In the genomic region with DNA sequence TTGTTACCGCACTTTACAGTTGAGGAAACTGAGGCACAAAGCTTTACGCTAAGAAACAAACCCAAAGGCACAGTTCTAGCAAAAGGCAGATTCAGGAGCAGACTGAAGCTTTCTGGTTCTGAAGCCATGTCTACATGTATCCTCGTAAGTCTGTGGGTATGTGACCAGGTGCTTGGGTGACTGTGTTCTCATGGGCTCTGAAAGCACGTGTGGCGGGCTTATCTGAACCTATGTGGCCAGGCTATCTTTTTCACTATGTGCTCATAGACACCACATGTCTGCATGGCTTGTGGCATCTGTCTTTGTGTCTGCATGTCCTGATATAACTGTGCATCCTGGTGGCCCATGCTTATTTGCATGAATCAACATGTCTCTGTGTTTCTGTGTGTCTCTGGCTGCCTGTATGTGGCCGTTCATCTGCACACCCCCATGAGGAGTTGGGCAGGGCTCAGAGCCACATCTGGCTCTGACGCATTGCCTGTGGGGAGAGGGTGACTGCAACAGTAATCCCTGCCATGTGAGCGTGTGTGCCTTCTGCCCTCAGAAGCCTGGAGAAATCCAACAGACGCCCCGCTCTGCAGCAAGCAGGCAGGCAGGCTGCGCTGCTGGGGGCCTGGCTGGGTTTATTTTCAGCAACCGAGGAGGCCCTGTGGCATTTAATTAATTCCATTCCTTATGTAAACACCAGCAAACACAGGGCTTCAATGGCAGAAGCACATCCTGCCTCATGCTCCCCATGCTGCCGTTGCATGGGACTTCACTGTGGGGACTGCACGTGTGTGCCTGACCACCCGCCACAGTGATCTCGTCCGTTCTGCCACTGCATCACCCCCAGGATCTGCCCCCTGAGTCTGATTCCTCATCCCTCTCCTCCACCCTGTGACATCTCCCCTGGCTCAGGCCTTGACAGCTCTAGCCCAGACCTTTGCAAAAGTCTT, we compare ENCODE assay signal across 14 cellular contexts.
DNase-seq lines count a peak whose midpoint lies in the region; ATAC-seq and TF ChIP-seq lines count a peak whose summit lies in the region.
"Had no signal": no experiment of that assay in that cellular context is flagged by ENCODE, and none has a peak within 500 bp of the region (broad histone marks: within the 10 kb centered on the region; RNA-seq: fewer than 3 reads in every experiment).

No MANE protein-coding gene starts in this region.

- H3K4me3 ChIP-seq in fibroblast of mammary gland (ENCODE audit: control insufficient read depth, low read depth, low read length) = no peak overlapping the region
- H3K4me3 ChIP-seq: A549 had no signal

- H3K27ac ChIP-seq in RWPE1 = no peak overlapping the region
- H3K27ac ChIP-seq: A549 had no signal

- POLR2A ChIA-PET in RWPE1 (lab: Yijun Ruan, JAX; ENCODE audit: low non-redundant PET) = no interaction called here

- TF ChIP-seq CTCF in fibroblast of mammary gland (conservative IDR thresholded peaks at IDR 0.05; ENCODE audit: control insufficient read depth, insufficient read depth, low read depth, low read length) = no peak
- no peak for TF ChIP-seq CTCF in RWPE1 (conservative IDR thresholded peaks at IDR 0.05; ENCODE audit: low read depth)

- intact Hi-C loops in sciatic nerve (cut with DNase I) = no loop called here

- ATAC-seq in sciatic nerve = peak; percentile 70
- ATAC-seq: A549 had no signal

- DNase-seq in NCI-H2171 treated with DMSO at 0.1 percent for 48 hours (lab: John Stamatoyannopoulos, UW) = peak; percentile 37
- DNase-seq in NCI-H2171 (lab: John Stamatoyannopoulos, UW) = no peak
- peak; percentile 90 for DNase-seq in NCI-H69 (lab: John Stamatoyannopoulos, UW)
- peak; percentile 8 for DNase-seq in fibroblast of mammary gland (ENCODE audit: low read depth)
- no peak for DNase-seq in sciatic nerve (ENCODE audit: low spot score)
- DNase-seq in RWPE1 (ENCODE audit: low spot score) = no peak
- no peak for DNase-seq in NCI-H2081 treated with DMSO at 0.1 percent for 48 hours (lab: John Stamatoyannopoulos, UW)
- DNase-seq in stimulated activated CD4-positive, alpha-beta T cell treated with anti-CD3 and anti-CD28 coated beads, Interleukin-15, amount 100 ng/mL, for 24 hours = no peak
- DNase-seq: activated CD8-positive, alpha-beta memory T cell treated with anti-CD3 and anti-CD28 coated beads, Interleukin-2, amount 50 U/mL, for 4 hours; DND-41; islet precursor cell; NCI-H2029 treated with DMSO at 0.1 percent for 48 hours; nephron progenitor cell had no signal

- CTCF ChIA-PET in RWPE1 (lab: Yijun Ruan, JAX) = no interaction called here

Comparison
In these comparisons a context has a peak if more than half of its experiments do, and no peak if none do; other contexts are left out.
1. DNase-seq: peak in NCI-H2171 treated with DMSO at 0.1 percent for 48 hours (single experiment), NCI-H69 (single experiment) and fibroblast of mammary gland (single experiment); none in NCI-H2171 (single experiment), sciatic nerve (single experiment), RWPE1 (single experiment), NCI-H2081 treated with DMSO at 0.1 percent for 48 hours (single experiment) and stimulated activated CD4-positive, alpha-beta T cell treated with anti-CD3 and anti-CD28 coated beads, Interleukin-15, amount 100 ng/mL, for 24 hours (single experiment).